Comparison of ENCODE assay signal across 20 cellular contexts in the genomic region with DNA sequence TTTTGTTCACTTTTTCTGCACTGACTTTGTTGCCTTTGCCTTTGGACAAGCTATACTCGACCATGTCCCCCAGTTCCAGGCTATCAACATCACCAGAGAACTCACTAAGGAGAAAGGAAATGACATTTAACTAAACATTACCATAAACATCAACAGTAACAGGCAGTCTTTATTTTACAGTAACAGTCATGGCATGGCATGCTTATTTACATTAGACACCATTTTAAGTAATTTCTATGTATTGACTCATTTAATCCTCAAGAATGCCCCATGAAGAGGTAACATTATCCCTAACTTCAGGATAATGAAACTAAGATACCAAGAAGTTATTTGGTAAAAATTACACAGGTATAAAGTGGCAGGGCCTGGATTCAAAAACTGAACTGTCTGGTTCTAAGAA. TPM values are rescaled to one million over a fixed set of nuclear protein-coding genes. Genes with fewer than 3 reads are reported as not detected.
"Had no signal": no experiment of that assay in that cellular context is flagged by ENCODE, and none has a peak within 500 bp of the region (broad histone marks: within the 10 kb centered on the region; RNA-seq: fewer than 3 reads in every experiment).

No MANE protein-coding gene starts in this region.

- DNase-seq: activated CD4-positive, alpha-beta T cell treated with anti-CD3 and anti-CD28 coated beads, Interleukin-2, amount 50 U/mL, for 48 hours; activated CD4-positive, CD25-positive, alpha-beta regulatory T cell treated with anti-CD3 and anti-CD28 coated beads, Interleukin-2, amount 50 U/mL, for 72 hours; activated naive CD4-positive, alpha-beta T cell treated with Interleukin-2 at 50 U/mL for 16 hours; amniotic stem cell; hippocampal formation; left ventricle myocardium inferior; mesendoderm; posterior cingulate gyrus; small intestine; stomach; SW 1271; T1000; upper lobe of right lung had no signal

- H3K9me3 ChIP-seq: left ventricle myocardium inferior, right atrium auricular region, stomach, thoracic aorta, upper lobe of right lung had no signal

- H3K27me3 Mint-ChIP-seq: natural killer cell treated with Interleukin-12 subunit alpha and Interleukin-12 subunit beta and Interleukin-15 and Interleukin-18, amount 100 ng/mL, for 72 hours had no signal

- H3K4me3 ChIP-seq: left ventricle myocardium inferior, right atrium auricular region, stomach, thoracic aorta, upper lobe of right lung had no signal

- H3K27me3 ChIP-seq: right atrium auricular region, stomach, upper lobe of right lung had no signal

- H3K27ac ChIP-seq: left ventricle myocardium inferior, right atrium auricular region, stomach, thoracic aorta, upper lobe of right lung had no signal

- H3K4me1 ChIP-seq: upper lobe of right lung had no signal

- H3K4me3 Mint-ChIP-seq: natural killer cell treated with Interleukin-12 subunit alpha and Interleukin-12 subunit beta and Interleukin-15 and Interleukin-18, amount 100 ng/mL, for 72 hours had no signal

- ATAC-seq: esophagus mucosa; natural killer cell treated with Interleukin-12 subunit alpha and Interleukin-12 subunit beta and Interleukin-15 and Interleukin-18, amount 100 ng/mL, for 72 hours; upper lobe of right lung had no signal

- H3K9me3 Mint-ChIP-seq: natural killer cell treated with Interleukin-12 subunit alpha and Interleukin-12 subunit beta and Interleukin-15 and Interleukin-18, amount 100 ng/mL, for 72 hours had no signal

RNA-seq across cellular contexts. Expression of a gene that starts 29.9 kb away (rescaled TPM):
- total RNA-seq: esophagus mucosa; glomerular endothelial cell; kidney epithelial cell; left ventricle myocardium inferior; natural killer cell treated with Interleukin-12 subunit alpha and Interleukin-12 subunit beta and Interleukin-15 and Interleukin-18, amount 100 ng/mL, for 72 hours; right atrium auricular region; SK-MEL-5; stomach; upper lobe of right lung had no signal
